ENCODE assay signal across 9 cellular contexts in genomic region chr11:128095459-128096096, GRCh38.
DNase-seq lines count a peak whose midpoint lies in the region; ATAC-seq lines count a peak whose summit lies in the region.
"Had no signal": no experiment of that assay in that cellular context is flagged by ENCODE, and none has a peak within 500 bp of the region (broad histone marks: within the 10 kb centered on the region; RNA-seq: fewer than 3 reads in every experiment).

No MANE protein-coding gene starts in this region.

- H3K27ac Mint-ChIP-seq in activated T-helper 17 cell treated with anti-CD3 and anti-CD28 coated beads, Interleukin-2, amount 50 U/mL, for 72 hours = peak overlapping the region; percentile 44
- H3K27ac Mint-ChIP-seq in activated CD4-positive, alpha-beta memory T cell treated with anti-CD3 and anti-CD28 coated beads for 36 hours = no peak overlapping the region

- peaks cover 4% of the 10 kb centered on the region for H3K27me3 Mint-ChIP-seq in activated T-helper 17 cell treated with anti-CD3 and anti-CD28 coated beads, Interleukin-2, amount 50 U/mL, for 72 hours
- H3K27me3 Mint-ChIP-seq in activated CD4-positive, alpha-beta memory T cell treated with anti-CD3 and anti-CD28 coated beads for 36 hours = no peaks in the 10 kb centered on the region

- H3K4me1 Mint-ChIP-seq in activated T-helper 17 cell treated with anti-CD3 and anti-CD28 coated beads, Interleukin-2, amount 50 U/mL, for 72 hours = peaks cover 4% of the 10 kb centered on the region
- peaks cover 16% of the 10 kb centered on the region for H3K4me1 Mint-ChIP-seq in activated CD4-positive, alpha-beta memory T cell treated with anti-CD3 and anti-CD28 coated beads for 36 hours (ENCODE audit: low read depth)

- POLR2A ChIA-PET in activated CD4-positive, alpha-beta memory T cell treated with anti-CD3 and anti-CD28 coated beads for 36 hours (lab: Charles Lee) = interaction anchor here (1.5 kb wide), 1 partner anchor 56 kb away, joined by 4 read pairs; no protein-coding TSS in a partner anchor

- no peaks in the 10 kb centered on the region for H3K36me3 Mint-ChIP-seq in activated T-helper 17 cell treated with anti-CD3 and anti-CD28 coated beads, Interleukin-2, amount 50 U/mL, for 72 hours (ENCODE audit: low read depth)
- peaks cover 3% of the 10 kb centered on the region for H3K36me3 Mint-ChIP-seq in activated CD4-positive, alpha-beta memory T cell treated with anti-CD3 and anti-CD28 coated beads for 36 hours

- DNase-seq in CD1c-positive myeloid dendritic cell (ENCODE audit: extremely low spot score) (peak; percentile 48), HS-5 (ENCODE audit: low read depth) (peak; percentile 70), left kidney (ENCODE audit: low read depth, low spot score) (peak; percentile 6), activated gamma-delta T cell (lab: John Stamatoyannopoulos, UW) (no peak)
- DNase-seq in stimulated activated CD8-positive, alpha-beta memory T cell treated with anti-CD3 and anti-CD28 coated beads, Interleukin-4, amount 100 ng/mL, for 48 hours = no peak
- DNase-seq in activated CD4-positive, alpha-beta memory T cell treated with anti-CD3 and anti-CD28 coated beads for 36 hours = no peak
- DNase-seq: activated CD4-positive, CD25-positive, alpha-beta regulatory T cell had no signal

- peak; percentile 60 for ATAC-seq in activated T-helper 17 cell treated with anti-CD3 and anti-CD28 coated beads, Interleukin-2, amount 50 U/mL, for 72 hours (replicated peaks)
- no peak for ATAC-seq in GM21367 (IDR thresholded peaks at IDR 0.05; ENCODE audit: unreplicated experiment)

- peaks cover under 1% of the 10 kb centered on the region for H3K9me3 Mint-ChIP-seq in activated T-helper 17 cell treated with anti-CD3 and anti-CD28 coated beads, Interleukin-2, amount 50 U/mL, for 72 hours
- no peaks in the 10 kb centered on the region for H3K9me3 Mint-ChIP-seq in activated CD4-positive, alpha-beta memory T cell treated with anti-CD3 and anti-CD28 coated beads for 36 hours

- intact Hi-C loops in activated CD4-positive, alpha-beta memory T cell treated with anti-CD3 and anti-CD28 coated beads for 36 hours (cut with micrococcal nuclease) = no loop called here

- CTCF ChIA-PET in activated CD4-positive, alpha-beta memory T cell treated with anti-CD3 and anti-CD28 coated beads for 36 hours (lab: Charles Lee) = interaction anchor here (0.5 kb wide), 1 partner anchor 51 kb away, joined by 3 read pairs; no protein-coding TSS in a partner anchor

- no peak overlapping the region for H3K4me3 Mint-ChIP-seq in activated T-helper 17 cell treated with anti-CD3 and anti-CD28 coated beads, Interleukin-2, amount 50 U/mL, for 72 hours
- H3K4me3 Mint-ChIP-seq in activated CD4-positive, alpha-beta memory T cell treated with anti-CD3 and anti-CD28 coated beads for 36 hours = no peak overlapping the region

Comparison
In these comparisons a context has a peak if more than half of its experiments do, and no peak if none do; other contexts are left out.
1. DNase-seq: peak in CD1c-positive myeloid dendritic cell (single experiment), HS-5 (single experiment) and left kidney (single experiment); none in stimulated activated CD8-positive, alpha-beta memory T cell treated with anti-CD3 and anti-CD28 coated beads, Interleukin-4, amount 100 ng/mL, for 48 hours (single experiment), activated CD4-positive, alpha-beta memory T cell treated with anti-CD3 and anti-CD28 coated beads for 36 hours (single experiment) and activated gamma-delta T cell (single experiment).